Comparison of ENCODE assay signal across 31 cellular contexts in genomic region chr14:23416801-23417200, GRCh38. TPM values are rescaled to one million over a fixed set of nuclear protein-coding genes. Genes with fewer than 3 reads are reported as not detected.
"Had no signal": no experiment of that assay in that cellular context is flagged by ENCODE, and none has a peak within 500 bp of the region (broad histone marks: within the 10 kb centered on the region; RNA-seq: fewer than 3 reads in every experiment).

No MANE protein-coding gene starts in this region.

- DNase-seq: heart right ventricle; islet precursor cell; mesendoderm; naive B cell; natural killer cell; nephron progenitor cell; retina; right lobe of liver; stimulated activated CD4-positive, alpha-beta T cell treated with anti-CD3 and anti-CD28 coated beads, Interleukin-1b, Interleukin-23, amount 100 ng/mL, for 48 hours; stimulated activated CD4-positive, alpha-beta T cell treated with anti-CD3 and anti-CD28 coated beads, Interleukin-4, amount 100 ng/mL, for 1 hour; stimulated activated naive B cell treated with anti-CD40 and anti-IgM and Interleukin-4, amounts not matched to agents 10 μg/mL and 1 μg/mL and 100 μg/mL, for 72 hours; stimulated activated naive CD8-positive, alpha-beta T cell treated with anti-CD3 and anti-CD28 coated beads, Interleukin-15, Interleukin-2, amounts not matched to agents 100 U/mL and 50 U/mL, for 24 hours; stomach; testis; thyroid gland; transverse colon; upper lobe of left lung had no signal

- ATAC-seq: left lobe of liver; natural killer cell; right lobe of liver; stimulated activated naive B cell treated with anti-CD40 and anti-IgM and Interleukin-4, amounts not matched to agents 10 μg/mL and 1 μg/mL and 100 μg/mL, for 72 hours; stimulated activated naive CD8-positive, alpha-beta T cell treated with anti-CD3 and anti-CD28 coated beads, Interleukin-15, Interleukin-2, amounts not matched to agents 100 U/mL and 50 U/mL, for 24 hours had no signal

- H3K27ac ChIP-seq: hepatocyte, pancreas, prostate gland, right lobe of liver, stomach, testis, thyroid gland, transverse colon, upper lobe of left lung, vagina had no signal

- H3K36me3 ChIP-seq: pancreas, prostate gland, right lobe of liver, stomach, thyroid gland, transverse colon, upper lobe of left lung, vagina had no signal

- H3K27me3 ChIP-seq: heart right ventricle, hepatocyte, pancreas, right lobe of liver, testis, thyroid gland, transverse colon, upper lobe of left lung, vagina had no signal

- H3K4me1 ChIP-seq: prostate gland, right lobe of liver, stomach, thyroid gland, transverse colon, upper lobe of left lung, vagina had no signal

- H3K9me3 ChIP-seq: heart right ventricle, pancreas, prostate gland, right lobe of liver, stomach, testis, thyroid gland, transverse colon, upper lobe of left lung, vagina had no signal

- H3K4me3 ChIP-seq: hepatocyte, lung, prostate gland, right lobe of liver, smooth muscle cell, stomach, testis, thyroid gland, transverse colon, upper lobe of left lung, vagina had no signal

RNA-seq across cellular contexts. Expression of gene MYH6, which starts 8.7 kb away (rescaled TPM):
- total RNA-seq: hepatocyte, kidney epithelial cell, left lobe of liver, mesothelial cell of epicardium, mononuclear cell, natural killer cell, osteoblast, smooth muscle cell, thyroid gland, upper lobe of left lung, vagina had no signal
- polyA plus RNA-seq: urinary bladder had no signal

RNA-seq across cellular contexts. Expression of gene MYH7, which starts 18.7 kb away (rescaled TPM):
- total RNA-seq: hepatocyte, kidney epithelial cell, left lobe of liver, mesothelial cell of epicardium, mononuclear cell, natural killer cell, osteoblast, smooth muscle cell, upper lobe of left lung, vagina had no signal
- polyA plus RNA-seq: hepatocyte, smooth muscle cell, urinary bladder had no signal

RNA-seq across cellular contexts. Expression of gene CMTM5, which starts 40.0 kb away (rescaled TPM):
- total RNA-seq: hepatocyte, kidney epithelial cell, left lobe of liver, mesothelial cell of epicardium, osteoblast, smooth muscle cell, vagina had no signal

RNA-seq across cellular contexts. Expression of gene IL25, which starts 44.2 kb away (rescaled TPM):
- total RNA-seq: hepatocyte, kidney epithelial cell, left lobe of liver, lower leg skin, lung, mesothelial cell of epicardium, mononuclear cell, natural killer cell, osteoblast, pancreas, prostate gland, right lobe of liver, skeletal muscle tissue, smooth muscle cell, stomach, thyroid gland, transverse colon, upper lobe of left lung, urinary bladder, vagina had no signal
- polyA plus RNA-seq: heart right ventricle, hepatocyte, lung, pancreas, smooth muscle cell, stomach, urinary bladder had no signal

RNA-seq across cellular contexts. Expression of gene EFS, which starts 51.8 kb away (rescaled TPM):
- total RNA-seq: mononuclear cell, natural killer cell had no signal
